1 cellular context compared by ENCODE assay signal in the genomic region with DNA sequence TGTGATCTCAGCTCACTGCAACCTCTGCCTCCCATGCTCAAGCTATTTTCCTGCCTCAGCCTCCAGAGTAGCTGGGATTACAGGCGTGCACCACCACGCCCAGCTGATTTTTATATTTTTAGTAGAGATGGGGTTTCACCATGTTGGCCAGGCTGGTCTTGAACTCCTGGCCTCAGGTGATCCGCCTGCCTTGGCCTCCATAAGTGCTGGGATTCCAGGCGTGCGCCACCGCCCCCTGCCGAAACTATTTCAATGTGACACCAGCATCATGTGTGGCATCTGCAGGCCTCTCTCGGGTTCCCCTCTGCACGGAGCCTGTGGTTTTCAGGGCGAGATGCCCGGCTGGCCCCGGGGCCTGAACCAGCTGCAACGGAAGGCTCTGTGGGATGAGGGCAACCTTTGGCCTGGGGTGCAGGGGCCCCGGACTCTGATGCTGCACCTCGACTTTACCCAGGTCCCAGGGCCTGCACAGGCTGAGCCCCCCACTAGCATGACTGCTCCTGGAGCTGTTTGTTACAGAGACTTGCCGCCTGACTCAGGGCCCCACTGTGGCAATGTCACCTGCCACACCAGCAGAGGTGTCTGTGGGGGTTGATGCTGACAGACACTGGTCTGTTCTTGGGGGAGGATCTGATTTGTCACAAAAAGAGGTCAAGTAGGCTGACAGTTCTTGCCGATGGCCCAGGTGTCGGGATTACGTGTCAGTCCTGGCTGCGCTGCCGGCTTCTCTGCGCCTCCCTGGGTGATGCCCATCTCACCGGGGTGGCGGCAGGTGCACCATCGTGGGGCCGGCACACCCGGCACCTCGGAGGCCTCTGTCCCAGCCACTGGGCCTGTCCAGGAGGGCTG.
TF ChIP-seq lines count a peak whose summit lies in the region.

No MANE protein-coding gene starts in this region.

TF ChIP-seq in K562, 482 proteins besides CTCF, POLR2A, EP300 and RAD21 (continues in another document):
- TF ChIP-seq PHB2 (IDR thresholded peaks at IDR 0.05; ENCODE audit: low read depth): no peak
- no peak for TF ChIP-seq CEBPG (CRISPR knock-in tag; IDR thresholded peaks at IDR 0.05)
- no peak for TF ChIP-seq CEBPG (tag; conservative IDR thresholded peaks at IDR 0.05 in 1 of 2, IDR thresholded peaks at IDR 0.05 in 1 of 2)
- TF ChIP-seq, protein P1, sequence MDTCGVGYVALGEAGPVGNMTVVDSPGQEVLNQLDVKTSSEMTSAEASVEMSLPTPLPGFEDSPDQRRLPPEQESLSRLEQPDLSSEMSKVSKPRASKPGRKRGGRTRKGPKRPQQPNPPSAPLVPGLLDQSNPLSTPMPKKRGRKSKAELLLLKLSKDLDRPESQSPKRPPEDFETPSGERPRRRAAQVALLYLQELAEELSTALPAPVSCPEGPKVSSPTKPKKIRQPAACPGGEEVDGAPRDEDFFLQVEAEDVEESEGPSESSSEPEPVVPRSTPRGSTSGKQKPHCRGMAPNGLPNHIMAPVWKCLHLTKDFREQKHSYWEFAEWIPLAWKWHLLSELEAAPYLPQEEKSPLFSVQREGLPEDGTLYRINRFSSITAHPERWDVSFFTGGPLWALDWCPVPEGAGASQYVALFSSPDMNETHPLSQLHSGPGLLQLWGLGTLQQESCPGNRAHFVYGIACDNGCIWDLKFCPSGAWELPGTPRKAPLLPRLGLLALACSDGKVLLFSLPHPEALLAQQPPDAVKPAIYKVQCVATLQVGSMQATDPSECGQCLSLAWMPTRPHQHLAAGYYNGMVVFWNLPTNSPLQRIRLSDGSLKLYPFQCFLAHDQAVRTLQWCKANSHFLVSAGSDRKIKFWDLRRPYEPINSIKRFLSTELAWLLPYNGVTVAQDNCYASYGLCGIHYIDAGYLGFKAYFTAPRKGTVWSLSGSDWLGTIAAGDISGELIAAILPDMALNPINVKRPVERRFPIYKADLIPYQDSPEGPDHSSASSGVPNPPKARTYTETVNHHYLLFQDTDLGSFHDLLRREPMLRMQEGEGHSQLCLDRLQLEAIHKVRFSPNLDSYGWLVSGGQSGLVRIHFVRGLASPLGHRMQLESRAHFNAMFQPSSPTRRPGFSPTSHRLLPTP (IDR thresholded peaks at IDR 0.05; ENCODE audit: borderline replicate concordance, extremely low read depth, insufficient read length): peak; percentile 60
- TF ChIP-seq RBBP5 (IDR thresholded peaks at IDR 0.05; ENCODE audit: borderline replicate concordance, insufficient read depth, low read length, poor library complexity, severe bottlenecking): no peak
- TF ChIP-seq ZKSCAN3 (CRISPR knock-in tag; IDR thresholded peaks at IDR 0.05): no peak
- no peak for TF ChIP-seq ZNF175 (CRISPR knock-in tag; IDR thresholded peaks at IDR 0.05; ENCODE audit: low read depth)
- no peak for TF ChIP-seq MECOM (CRISPR knock-in tag; IDR thresholded peaks at IDR 0.05)
- no peak for TF ChIP-seq EGR1 (conservative IDR thresholded peaks at IDR 0.05)
- TF ChIP-seq NFE2 (IDR thresholded peaks at IDR 0.05; ENCODE audit: low read depth): no peak
- peak; percentile 37 for TF ChIP-seq PHF20 (IDR thresholded peaks at IDR 0.05; ENCODE audit: partially characterized antibody)
- no peak for TF ChIP-seq COPS2 (conservative IDR thresholded peaks at IDR 0.05)
- TF ChIP-seq ZNF77 (CRISPR knock-in tag; IDR thresholded peaks at IDR 0.05): no peak
- TF ChIP-seq, protein P2, sequence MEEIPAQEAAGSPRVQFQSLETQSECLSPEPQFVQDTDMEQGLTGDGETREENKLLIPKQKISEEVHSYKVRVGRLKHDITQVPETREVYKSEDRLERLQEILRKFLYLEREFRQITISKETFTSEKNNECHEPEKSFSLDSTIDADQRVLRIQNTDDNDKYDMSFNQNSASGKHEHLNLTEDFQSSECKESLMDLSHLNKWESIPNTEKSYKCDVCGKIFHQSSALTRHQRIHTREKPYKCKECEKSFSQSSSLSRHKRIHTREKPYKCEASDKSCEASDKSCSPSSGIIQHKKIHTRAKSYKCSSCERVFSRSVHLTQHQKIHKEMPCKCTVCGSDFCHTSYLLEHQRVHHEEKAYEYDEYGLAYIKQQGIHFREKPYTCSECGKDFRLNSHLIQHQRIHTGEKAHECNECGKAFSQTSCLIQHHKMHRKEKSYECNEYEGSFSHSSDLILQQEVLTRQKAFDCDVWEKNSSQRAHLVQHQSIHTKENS (CRISPR knock-in tag; IDR thresholded peaks at IDR 0.05): no peak
- no peak for TF ChIP-seq ZSCAN32 (CRISPR knock-in tag; IDR thresholded peaks at IDR 0.05)
- peak; percentile 31; the same call in 1 of the 2 replicates for TF ChIP-seq CTBP1 (IDR thresholded peaks at IDR 0.05; ENCODE audit: borderline replicate concordance)
- TF ChIP-seq ZNF644 (tag; IDR thresholded peaks at IDR 0.05; ENCODE audit: low read depth): no peak
- TF ChIP-seq RCOR1 (IDR thresholded peaks at IDR 0.05; ENCODE audit: borderline replicate concordance in 1 of 2, low read depth in 2 of 2, low read length in 2 of 2): peak in 1 of 2 experiments; percentile 31; a peak in 1 of 4 replicates
- no peak for TF ChIP-seq TSC22D4 (tag; IDR thresholded peaks at IDR 0.05)
- no peak for TF ChIP-seq CREBBP (IDR thresholded peaks at IDR 0.05; ENCODE audit: low read depth, low read length)
- TF ChIP-seq, protein P3, sequence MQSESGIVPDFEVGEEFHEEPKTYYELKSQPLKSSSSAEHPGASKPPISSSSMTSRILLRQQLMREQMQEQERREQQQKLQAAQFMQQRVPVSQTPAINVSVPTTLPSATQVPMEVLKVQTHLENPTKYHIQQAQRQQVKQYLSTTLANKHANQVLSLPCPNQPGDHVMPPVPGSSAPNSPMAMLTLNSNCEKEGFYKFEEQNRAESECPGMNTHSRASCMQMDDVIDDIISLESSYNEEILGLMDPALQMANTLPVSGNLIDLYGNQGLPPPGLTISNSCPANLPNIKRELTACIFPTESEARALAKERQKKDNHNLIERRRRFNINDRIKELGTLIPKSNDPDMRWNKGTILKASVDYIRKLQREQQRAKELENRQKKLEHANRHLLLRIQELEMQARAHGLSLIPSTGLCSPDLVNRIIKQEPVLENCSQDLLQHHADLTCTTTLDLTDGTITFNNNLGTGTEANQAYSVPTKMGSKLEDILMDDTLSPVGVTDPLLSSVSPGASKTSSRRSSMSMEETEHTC (IDR thresholded peaks at IDR 0.05): no peak
- TF ChIP-seq, protein P4, sequence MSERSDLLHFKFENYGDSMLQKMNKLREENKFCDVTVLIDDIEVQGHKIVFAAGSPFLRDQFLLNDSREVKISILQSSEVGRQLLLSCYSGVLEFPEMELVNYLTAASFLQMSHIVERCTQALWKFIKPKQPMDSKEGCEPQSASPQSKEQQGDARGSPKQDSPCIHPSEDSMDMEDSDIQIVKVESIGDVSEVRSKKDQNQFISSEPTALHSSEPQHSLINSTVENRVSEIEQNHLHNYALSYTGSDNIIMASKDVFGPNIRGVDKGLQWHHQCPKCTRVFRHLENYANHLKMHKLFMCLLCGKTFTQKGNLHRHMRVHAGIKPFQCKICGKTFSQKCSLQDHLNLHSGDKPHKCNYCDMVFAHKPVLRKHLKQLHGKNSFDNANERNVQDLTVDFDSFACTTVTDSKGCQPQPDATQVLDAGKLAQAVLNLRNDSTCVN (CRISPR knock-in tag; IDR thresholded peaks at IDR 0.05): 0 out of 2 replicates have a peak, but pooled peaks have one; percentile 22
- no peak for TF ChIP-seq ZNF143 (CRISPR knock-in tag; IDR thresholded peaks at IDR 0.05)
- TF ChIP-seq KLF10 (CRISPR knock-in tag; IDR thresholded peaks at IDR 0.05): no peak
- TF ChIP-seq, protein P5, sequence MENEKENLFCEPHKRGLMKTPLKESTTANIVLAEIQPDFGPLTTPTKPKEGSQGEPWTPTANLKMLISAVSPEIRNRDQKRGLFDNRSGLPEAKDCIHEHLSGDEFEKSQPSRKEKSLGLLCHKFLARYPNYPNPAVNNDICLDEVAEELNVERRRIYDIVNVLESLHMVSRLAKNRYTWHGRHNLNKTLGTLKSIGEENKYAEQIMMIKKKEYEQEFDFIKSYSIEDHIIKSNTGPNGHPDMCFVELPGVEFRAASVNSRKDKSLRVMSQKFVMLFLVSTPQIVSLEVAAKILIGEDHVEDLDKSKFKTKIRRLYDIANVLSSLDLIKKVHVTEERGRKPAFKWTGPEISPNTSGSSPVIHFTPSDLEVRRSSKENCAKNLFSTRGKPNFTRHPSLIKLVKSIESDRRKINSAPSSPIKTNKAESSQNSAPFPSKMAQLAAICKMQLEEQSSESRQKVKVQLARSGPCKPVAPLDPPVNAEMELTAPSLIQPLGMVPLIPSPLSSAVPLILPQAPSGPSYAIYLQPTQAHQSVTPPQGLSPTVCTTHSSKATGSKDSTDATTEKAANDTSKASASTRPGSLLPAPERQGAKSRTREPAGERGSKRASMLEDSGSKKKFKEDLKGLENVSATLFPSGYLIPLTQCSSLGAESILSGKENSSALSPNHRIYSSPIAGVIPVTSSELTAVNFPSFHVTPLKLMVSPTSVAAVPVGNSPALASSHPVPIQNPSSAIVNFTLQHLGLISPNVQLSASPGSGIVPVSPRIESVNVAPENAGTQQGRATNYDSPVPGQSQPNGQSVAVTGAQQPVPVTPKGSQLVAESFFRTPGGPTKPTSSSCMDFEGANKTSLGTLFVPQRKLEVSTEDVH (IDR thresholded peaks at IDR 0.05; ENCODE audit: low read depth, partially characterized antibody): no peak
- no peak for TF ChIP-seq TOE1 (IDR thresholded peaks at IDR 0.05; ENCODE audit: borderline replicate concordance)
- TF ChIP-seq TOE1 (CRISPR knock-in tag; IDR thresholded peaks at IDR 0.05; ENCODE audit: borderline replicate concordance, low read depth): no peak
- TF ChIP-seq PCBP2 (IDR thresholded peaks at IDR 0.05; ENCODE audit: low read depth, low read length, poor library complexity, severe bottlenecking): no peak
- TF ChIP-seq, protein P6, sequence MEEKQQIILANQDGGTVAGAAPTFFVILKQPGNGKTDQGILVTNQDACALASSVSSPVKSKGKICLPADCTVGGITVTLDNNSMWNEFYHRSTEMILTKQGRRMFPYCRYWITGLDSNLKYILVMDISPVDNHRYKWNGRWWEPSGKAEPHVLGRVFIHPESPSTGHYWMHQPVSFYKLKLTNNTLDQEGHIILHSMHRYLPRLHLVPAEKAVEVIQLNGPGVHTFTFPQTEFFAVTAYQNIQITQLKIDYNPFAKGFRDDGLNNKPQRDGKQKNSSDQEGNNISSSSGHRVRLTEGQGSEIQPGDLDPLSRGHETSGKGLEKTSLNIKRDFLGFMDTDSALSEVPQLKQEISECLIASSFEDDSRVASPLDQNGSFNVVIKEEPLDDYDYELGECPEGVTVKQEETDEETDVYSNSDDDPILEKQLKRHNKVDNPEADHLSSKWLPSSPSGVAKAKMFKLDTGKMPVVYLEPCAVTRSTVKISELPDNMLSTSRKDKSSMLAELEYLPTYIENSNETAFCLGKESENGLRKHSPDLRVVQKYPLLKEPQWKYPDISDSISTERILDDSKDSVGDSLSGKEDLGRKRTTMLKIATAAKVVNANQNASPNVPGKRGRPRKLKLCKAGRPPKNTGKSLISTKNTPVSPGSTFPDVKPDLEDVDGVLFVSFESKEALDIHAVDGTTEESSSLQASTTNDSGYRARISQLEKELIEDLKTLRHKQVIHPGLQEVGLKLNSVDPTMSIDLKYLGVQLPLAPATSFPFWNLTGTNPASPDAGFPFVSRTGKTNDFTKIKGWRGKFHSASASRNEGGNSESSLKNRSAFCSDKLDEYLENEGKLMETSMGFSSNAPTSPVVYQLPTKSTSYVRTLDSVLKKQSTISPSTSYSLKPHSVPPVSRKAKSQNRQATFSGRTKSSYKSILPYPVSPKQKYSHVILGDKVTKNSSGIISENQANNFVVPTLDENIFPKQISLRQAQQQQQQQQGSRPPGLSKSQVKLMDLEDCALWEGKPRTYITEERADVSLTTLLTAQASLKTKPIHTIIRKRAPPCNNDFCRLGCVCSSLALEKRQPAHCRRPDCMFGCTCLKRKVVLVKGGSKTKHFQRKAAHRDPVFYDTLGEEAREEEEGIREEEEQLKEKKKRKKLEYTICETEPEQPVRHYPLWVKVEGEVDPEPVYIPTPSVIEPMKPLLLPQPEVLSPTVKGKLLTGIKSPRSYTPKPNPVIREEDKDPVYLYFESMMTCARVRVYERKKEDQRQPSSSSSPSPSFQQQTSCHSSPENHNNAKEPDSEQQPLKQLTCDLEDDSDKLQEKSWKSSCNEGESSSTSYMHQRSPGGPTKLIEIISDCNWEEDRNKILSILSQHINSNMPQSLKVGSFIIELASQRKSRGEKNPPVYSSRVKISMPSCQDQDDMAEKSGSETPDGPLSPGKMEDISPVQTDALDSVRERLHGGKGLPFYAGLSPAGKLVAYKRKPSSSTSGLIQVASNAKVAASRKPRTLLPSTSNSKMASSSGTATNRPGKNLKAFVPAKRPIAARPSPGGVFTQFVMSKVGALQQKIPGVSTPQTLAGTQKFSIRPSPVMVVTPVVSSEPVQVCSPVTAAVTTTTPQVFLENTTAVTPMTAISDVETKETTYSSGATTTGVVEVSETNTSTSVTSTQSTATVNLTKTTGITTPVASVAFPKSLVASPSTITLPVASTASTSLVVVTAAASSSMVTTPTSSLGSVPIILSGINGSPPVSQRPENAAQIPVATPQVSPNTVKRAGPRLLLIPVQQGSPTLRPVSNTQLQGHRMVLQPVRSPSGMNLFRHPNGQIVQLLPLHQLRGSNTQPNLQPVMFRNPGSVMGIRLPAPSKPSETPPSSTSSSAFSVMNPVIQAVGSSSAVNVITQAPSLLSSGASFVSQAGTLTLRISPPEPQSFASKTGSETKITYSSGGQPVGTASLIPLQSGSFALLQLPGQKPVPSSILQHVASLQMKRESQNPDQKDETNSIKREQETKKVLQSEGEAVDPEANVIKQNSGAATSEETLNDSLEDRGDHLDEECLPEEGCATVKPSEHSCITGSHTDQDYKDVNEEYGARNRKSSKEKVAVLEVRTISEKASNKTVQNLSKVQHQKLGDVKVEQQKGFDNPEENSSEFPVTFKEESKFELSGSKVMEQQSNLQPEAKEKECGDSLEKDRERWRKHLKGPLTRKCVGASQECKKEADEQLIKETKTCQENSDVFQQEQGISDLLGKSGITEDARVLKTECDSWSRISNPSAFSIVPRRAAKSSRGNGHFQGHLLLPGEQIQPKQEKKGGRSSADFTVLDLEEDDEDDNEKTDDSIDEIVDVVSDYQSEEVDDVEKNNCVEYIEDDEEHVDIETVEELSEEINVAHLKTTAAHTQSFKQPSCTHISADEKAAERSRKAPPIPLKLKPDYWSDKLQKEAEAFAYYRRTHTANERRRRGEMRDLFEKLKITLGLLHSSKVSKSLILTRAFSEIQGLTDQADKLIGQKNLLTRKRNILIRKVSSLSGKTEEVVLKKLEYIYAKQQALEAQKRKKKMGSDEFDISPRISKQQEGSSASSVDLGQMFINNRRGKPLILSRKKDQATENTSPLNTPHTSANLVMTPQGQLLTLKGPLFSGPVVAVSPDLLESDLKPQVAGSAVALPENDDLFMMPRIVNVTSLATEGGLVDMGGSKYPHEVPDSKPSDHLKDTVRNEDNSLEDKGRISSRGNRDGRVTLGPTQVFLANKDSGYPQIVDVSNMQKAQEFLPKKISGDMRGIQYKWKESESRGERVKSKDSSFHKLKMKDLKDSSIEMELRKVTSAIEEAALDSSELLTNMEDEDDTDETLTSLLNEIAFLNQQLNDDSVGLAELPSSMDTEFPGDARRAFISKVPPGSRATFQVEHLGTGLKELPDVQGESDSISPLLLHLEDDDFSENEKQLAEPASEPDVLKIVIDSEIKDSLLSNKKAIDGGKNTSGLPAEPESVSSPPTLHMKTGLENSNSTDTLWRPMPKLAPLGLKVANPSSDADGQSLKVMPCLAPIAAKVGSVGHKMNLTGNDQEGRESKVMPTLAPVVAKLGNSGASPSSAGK (IDR thresholded peaks at IDR 0.05): no peak
- no peak for TF ChIP-seq ZFP36 (IDR thresholded peaks at IDR 0.05; ENCODE audit: low read depth, low read length, partially characterized antibody)
- TF ChIP-seq ELF2 (CRISPR knock-in tag; IDR thresholded peaks at IDR 0.05): no peak
- TF ChIP-seq PHB (CRISPR knock-in tag; IDR thresholded peaks at IDR 0.05): no peak
- TF ChIP-seq SMARCA5 (IDR thresholded peaks at IDR 0.05): 0 out of 2 replicates have a peak, but pooled peaks have one; percentile 35
